In genomic region chr6:45619994-45620471, GRCh38 we compare ENCODE assay signal across 11 cellular contexts.
DNase-seq lines count a peak whose midpoint lies in the region; ATAC-seq and TF ChIP-seq lines count a peak whose summit lies in the region.
"Had no signal": no experiment of that assay in that cellular context is flagged by ENCODE, and none has a peak within 500 bp of the region (broad histone marks: within the 10 kb centered on the region; RNA-seq: fewer than 3 reads in every experiment).

No MANE protein-coding gene starts in this region.

- H3K4me3 ChIP-seq in choroid plexus epithelial cell (ENCODE audit: low read depth, low read length), result no peak overlapping the region

- peaks cover 2% of the 10 kb centered on the region for H3K9me3 Mint-ChIP-seq in activated T-cell treated with anti-CD3 and anti-CD28 coated beads, Interleukin-2, amount 50 U/mL, for 4 hours

- DNase-seq in activated T-cell treated with anti-CD3 and anti-CD28 coated beads, Interleukin-2, amount 50 U/mL, for 4 hours, result no peak
- DNase-seq in activated T-cell treated with anti-CD3 and anti-CD28 coated beads for 4 hours, result no peak
- DNase-seq in RPMI8226, result peak; percentile 72
- peak; percentile 63 for DNase-seq in choroid plexus epithelial cell (ENCODE audit: low read depth)
- peak; percentile 53 for DNase-seq in stimulated activated CD8-positive, alpha-beta memory T cell treated with anti-CD3 and anti-CD28 coated beads, Interleukin-4, amount 100 ng/mL, for 48 hours
- DNase-seq in globus pallidus (ENCODE audit: low spot score), result no peak
- DNase-seq: NCI-H2227 treated with DMSO at 0.1 percent for 48 hours, substantia nigra had no signal

- H3K36me3 Mint-ChIP-seq in activated T-cell treated with anti-CD3 and anti-CD28 coated beads, Interleukin-2, amount 50 U/mL, for 4 hours (ENCODE audit: insufficient read depth), result no peaks in the 10 kb centered on the region

- H3K27me3 Mint-ChIP-seq in activated T-cell treated with anti-CD3 and anti-CD28 coated beads, Interleukin-2, amount 50 U/mL, for 4 hours (ENCODE audit: low read depth), result no peaks in the 10 kb centered on the region

- H3K4me3 Mint-ChIP-seq in activated T-cell treated with anti-CD3 and anti-CD28 coated beads, Interleukin-2, amount 50 U/mL, for 4 hours, result no peak overlapping the region
- H3K4me3 Mint-ChIP-seq: neural crest cell had no signal

- peaks cover 37% of the 10 kb centered on the region for H3K4me1 Mint-ChIP-seq in activated T-cell treated with anti-CD3 and anti-CD28 coated beads, Interleukin-2, amount 50 U/mL, for 4 hours (ENCODE audit: low read depth)
- H3K4me1 Mint-ChIP-seq: neural crest cell had no signal

- no peak for TF ChIP-seq CTCF in choroid plexus epithelial cell (conservative IDR thresholded peaks at IDR 0.05; ENCODE audit: low read depth, low read length)

- ATAC-seq in activated T-cell treated with anti-CD3 and anti-CD28 coated beads, Interleukin-2, amount 50 U/mL, for 4 hours, result peak; percentile 69 to 76
- ATAC-seq in GM19324 (IDR thresholded peaks at IDR 0.05; ENCODE audit: low FRiP score, unreplicated experiment) (no peak), GM18517 (IDR thresholded peaks at IDR 0.05; ENCODE audit: unreplicated experiment) (no peak)

Comparison
In these comparisons a context has a peak if more than half of its experiments do, and no peak if none do; other contexts are left out.
1. ATAC-seq: peak in activated T-cell treated with anti-CD3 and anti-CD28 coated beads, Interleukin-2, amount 50 U/mL, for 4 hours (2 of 2); none in GM19324 (single experiment) and GM18517 (single experiment).
2. DNase-seq: peak in RPMI8226 (single experiment), choroid plexus epithelial cell (single experiment) and stimulated activated CD8-positive, alpha-beta memory T cell treated with anti-CD3 and anti-CD28 coated beads, Interleukin-4, amount 100 ng/mL, for 48 hours (single experiment); none in activated T-cell treated with anti-CD3 and anti-CD28 coated beads, Interleukin-2, amount 50 U/mL, for 4 hours (single experiment), activated T-cell treated with anti-CD3 and anti-CD28 coated beads for 4 hours (single experiment) and globus pallidus (single experiment).